In the genomic region with DNA sequence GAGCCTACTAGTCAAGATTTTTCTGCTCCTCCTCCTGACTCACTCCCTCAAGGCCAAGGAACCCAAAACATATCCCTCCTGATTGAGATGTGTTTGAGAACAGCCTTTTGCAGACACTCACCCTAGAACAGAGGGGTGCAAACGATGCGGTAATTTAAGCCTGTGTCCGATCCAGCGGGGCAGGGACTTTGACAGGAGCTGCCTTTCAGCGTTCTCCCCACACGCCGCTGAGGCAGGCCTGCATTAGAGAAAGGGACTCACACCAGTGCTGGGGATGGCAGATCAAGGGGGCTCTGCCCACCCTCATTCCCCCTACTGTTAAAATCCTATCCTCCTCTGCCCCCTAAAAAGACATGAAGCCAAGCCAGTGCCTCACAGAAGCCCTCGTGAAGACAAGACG, we compare ENCODE assay signal across 7 cellular contexts.
"Had no signal": no experiment of that assay in that cellular context is flagged by ENCODE, and none has a peak within 500 bp of the region (broad histone marks: within the 10 kb centered on the region; RNA-seq: fewer than 3 reads in every experiment).

No MANE protein-coding gene starts in this region.

- FAIRE-seq: HepG2, HTR-8/SVneo, K562 had no signal

- H3K27ac Mint-ChIP-seq: IgD-negative memory B cell had no signal

- H3K4me3 ChIP-seq: K562 had no signal

- H3K27ac ChIP-seq: HL-60 had no signal

- H3K36me3 Mint-ChIP-seq: IgD-negative memory B cell had no signal

- H3K9me3 Mint-ChIP-seq: IgD-negative memory B cell had no signal

- H3K4me3 Mint-ChIP-seq: IgD-negative memory B cell had no signal

- DNase-seq: IMR-90, KBM-7 had no signal
